Comparison of ENCODE assay signal across 16 cellular contexts in the genomic region with DNA sequence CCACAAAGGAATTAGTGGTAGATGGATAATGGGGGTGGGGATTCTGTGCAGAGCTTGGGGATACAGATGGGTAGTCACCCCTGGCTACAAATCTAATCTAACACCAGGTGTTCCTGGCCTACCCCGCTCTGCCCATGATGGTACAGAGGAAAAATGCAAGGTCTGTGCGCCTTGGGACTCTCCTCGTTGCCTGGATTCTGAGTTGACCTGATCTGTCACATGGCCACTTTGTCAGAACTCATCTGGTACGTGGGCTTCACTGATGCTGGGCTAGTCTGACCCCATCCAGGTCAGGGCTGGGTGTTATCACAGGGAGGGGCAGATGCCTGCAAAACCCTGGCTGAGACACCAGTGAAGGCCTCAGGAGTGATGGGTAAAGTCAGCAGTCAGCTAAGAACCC. TPM values are rescaled to one million over a fixed set of nuclear protein-coding genes. Genes with fewer than 3 reads are reported as not detected.
DNase-seq lines count a peak whose midpoint lies in the region; ATAC-seq and TF ChIP-seq lines count a peak whose summit lies in the region.
"Had no signal": no experiment of that assay in that cellular context is flagged by ENCODE, and none has a peak within 500 bp of the region (broad histone marks: within the 10 kb centered on the region; RNA-seq: fewer than 3 reads in every experiment).

No MANE protein-coding gene starts in this region.

- no peak for ATAC-seq in CD8-positive, alpha-beta T cell
- no peak for ATAC-seq in HG03520 (IDR thresholded peaks at IDR 0.05; ENCODE audit: unreplicated experiment)
- ATAC-seq: HCT116, SK-N-SH treated with all-trans-retinoic acid at 6 μM for 48 hours had no signal

- H3K36me3 ChIP-seq in CD8-positive, alpha-beta T cell (ENCODE audit: insufficient read depth, low read length) = peaks cover 10% of the 10 kb centered on the region

- no peak overlapping the region for H3K4me3 ChIP-seq in CD8-positive, alpha-beta T cell (ENCODE audit: low read depth, low read length)

- DNase-seq in activated CD4-positive, alpha-beta T cell treated with anti-CD3 and anti-CD28 coated beads, Interleukin-2, amount 10 ng/mL, durations not matched to agents 7 days and 5 days = no peak
- no peak for DNase-seq in activated CD4-positive, alpha-beta T cell treated with anti-CD3 and anti-CD28 coated beads, Interleukin-2, amount 50 U/mL, for 4 hours
- no peak for DNase-seq in CD8-positive, alpha-beta T cell
- DNase-seq in activated naive CD8-positive, alpha-beta T cell treated with anti-CD3 and anti-CD28 coated beads for 36 hours = no peak
- DNase-seq in neural crest cell (ENCODE audit: low read depth, low spot score) (no peak), NCI-H1417 (lab: John Stamatoyannopoulos, UW) (no peak), NCI-H2227 treated with DMSO at 0.1 percent for 48 hours (lab: John Stamatoyannopoulos, UW) (no peak)
- DNase-seq: amygdala; GDM1; mammary epithelial cell; NCI-H748 treated with DMSO at 0.1 percent for 48 hours; stimulated activated CD4-positive, alpha-beta T cell treated with anti-CD3 and anti-CD28 coated beads, Interleukin-4, amount 100 ng/mL, for 24 hours had no signal

- H3K9me3 Mint-ChIP-seq in activated CD4-positive, alpha-beta T cell treated with anti-CD3 and anti-CD28 coated beads, Interleukin-2, amount 10 ng/mL, durations not matched to agents 7 days and 5 days = no peaks in the 10 kb centered on the region
- H3K9me3 Mint-ChIP-seq in CD8-positive, alpha-beta T cell = no peaks in the 10 kb centered on the region
- no peaks in the 10 kb centered on the region for H3K9me3 Mint-ChIP-seq in activated naive CD8-positive, alpha-beta T cell treated with anti-CD3 and anti-CD28 coated beads for 36 hours
- H3K9me3 Mint-ChIP-seq in neural crest cell = no peaks in the 10 kb centered on the region

- TF ChIP-seq CTCF in CD8-positive, alpha-beta T cell (IDR thresholded peaks at IDR 0.05) = no peak
- no peak for TF ChIP-seq CTCF in neural crest cell (conservative IDR thresholded peaks at IDR 0.05)

- POLR2A ChIA-PET in activated CD4-positive, alpha-beta T cell treated with anti-CD3 and anti-CD28 coated beads, Interleukin-2, amount 10 ng/mL, durations not matched to agents 7 days and 5 days (lab: Charles Lee) = no interaction called here
- POLR2A ChIA-PET in CD8-positive, alpha-beta T cell (lab: Charles Lee) = interaction anchor here (0.5 to 2.2 kb wide), 4 partner anchors 18 to 217 kb away, joined by 3 to 15 read pairs (median 3); a partner anchor contains a TSS

- no peaks in the 10 kb centered on the region for H3K9me3 ChIP-seq in CD8-positive, alpha-beta T cell (ENCODE audit: low read length)

- CTCF ChIA-PET in activated CD4-positive, alpha-beta T cell treated with anti-CD3 and anti-CD28 coated beads, Interleukin-2, amount 10 ng/mL, durations not matched to agents 7 days and 5 days (lab: Charles Lee) = interaction anchor here (1.2 to 3.5 kb wide), 3 partner anchors 12 to 123 kb away, joined by 3 to 19 read pairs (median 4); a partner anchor contains a TSS
- CTCF ChIA-PET in CD8-positive, alpha-beta T cell (lab: Charles Lee) = interaction anchor here (0.6 to 1.7 kb wide), 5 partner anchors 17 to 103 kb away, joined by 3 to 5 read pairs (median 4); no protein-coding TSS in a partner anchor

- H3K4me3 Mint-ChIP-seq in activated CD4-positive, alpha-beta T cell treated with anti-CD3 and anti-CD28 coated beads, Interleukin-2, amount 10 ng/mL, durations not matched to agents 7 days and 5 days = peak overlapping the region; percentile 16
- no peak overlapping the region for H3K4me3 Mint-ChIP-seq in CD8-positive, alpha-beta T cell
- H3K4me3 Mint-ChIP-seq in activated naive CD8-positive, alpha-beta T cell treated with anti-CD3 and anti-CD28 coated beads for 36 hours = no peak overlapping the region
- H3K4me3 Mint-ChIP-seq in neural crest cell = peak overlapping the region; percentile 76

- no peaks in the 10 kb centered on the region for H3K27me3 Mint-ChIP-seq in activated CD4-positive, alpha-beta T cell treated with anti-CD3 and anti-CD28 coated beads, Interleukin-2, amount 10 ng/mL, durations not matched to agents 7 days and 5 days
- no peaks in the 10 kb centered on the region for H3K27me3 Mint-ChIP-seq in CD8-positive, alpha-beta T cell (ENCODE audit: low read depth)
- no peaks in the 10 kb centered on the region for H3K27me3 Mint-ChIP-seq in activated naive CD8-positive, alpha-beta T cell treated with anti-CD3 and anti-CD28 coated beads for 36 hours
- no peaks in the 10 kb centered on the region for H3K27me3 Mint-ChIP-seq in neural crest cell (ENCODE audit: low read depth)

- peaks cover 44% of the 10 kb centered on the region for H3K36me3 Mint-ChIP-seq in activated CD4-positive, alpha-beta T cell treated with anti-CD3 and anti-CD28 coated beads, Interleukin-2, amount 10 ng/mL, durations not matched to agents 7 days and 5 days (ENCODE audit: low read depth)
- peaks cover 27% of the 10 kb centered on the region for H3K36me3 Mint-ChIP-seq in CD8-positive, alpha-beta T cell
- peaks cover 35% of the 10 kb centered on the region for H3K36me3 Mint-ChIP-seq in activated naive CD8-positive, alpha-beta T cell treated with anti-CD3 and anti-CD28 coated beads for 36 hours
- peaks cover 15% of the 10 kb centered on the region for H3K36me3 Mint-ChIP-seq in neural crest cell (ENCODE audit: low read depth)

- H3K4me1 ChIP-seq in CD8-positive, alpha-beta T cell (ENCODE audit: insufficient read depth, low read length) = peaks cover 40% of the 10 kb centered on the region

- H3K27me3 ChIP-seq in CD8-positive, alpha-beta T cell (ENCODE audit: insufficient read depth, low read length) = no peaks in the 10 kb centered on the region

- no peak overlapping the region for H3K27ac ChIP-seq in CD8-positive, alpha-beta T cell (ENCODE audit: low read depth, low read length)
- H3K27ac ChIP-seq: epithelial cell of prostate had no signal

- H3K27ac Mint-ChIP-seq in activated CD4-positive, alpha-beta T cell treated with anti-CD3 and anti-CD28 coated beads, Interleukin-2, amount 10 ng/mL, durations not matched to agents 7 days and 5 days = peak overlapping the region; percentile 95
- H3K27ac Mint-ChIP-seq in CD8-positive, alpha-beta T cell = peak overlapping the region; percentile 70
- peak overlapping the region; percentile 93 for H3K27ac Mint-ChIP-seq in activated naive CD8-positive, alpha-beta T cell treated with anti-CD3 and anti-CD28 coated beads for 36 hours
- H3K27ac Mint-ChIP-seq in neural crest cell (ENCODE audit: unreplicated experiment) = no peak overlapping the region

- H3K4me1 Mint-ChIP-seq in activated CD4-positive, alpha-beta T cell treated with anti-CD3 and anti-CD28 coated beads, Interleukin-2, amount 10 ng/mL, durations not matched to agents 7 days and 5 days = peaks cover 55% of the 10 kb centered on the region
- H3K4me1 Mint-ChIP-seq in CD8-positive, alpha-beta T cell (ENCODE audit: low read depth) = peaks cover 56% of the 10 kb centered on the region
- H3K4me1 Mint-ChIP-seq in activated naive CD8-positive, alpha-beta T cell treated with anti-CD3 and anti-CD28 coated beads for 36 hours = peaks cover 46% of the 10 kb centered on the region
- H3K4me1 Mint-ChIP-seq in neural crest cell = peaks cover 30% of the 10 kb centered on the region

- intact Hi-C loops in CD8-positive, alpha-beta T cell (cut with DNase I, micrococcal nuclease) = loop anchor here in 1 of 2 experiments (1.0 kb wide), 1 partner anchor 18 kb away; no protein-coding TSS in a partner anchor

RNA-seq across cellular contexts. Expression of a gene that starts 5.2 kb away (rescaled TPM):
- 10 to 100 TPM; 17.5 to 18.2 TPM for total RNA-seq in activated CD4-positive, alpha-beta T cell treated with anti-CD3 and anti-CD28 coated beads, Interleukin-2, amount 10 ng/mL, durations not matched to agents 7 days and 5 days
- total RNA-seq in CD8-positive, alpha-beta T cell = 10 to 100 TPM; 15.0 to 15.6 TPM
- 10 to 100 TPM; 11.9 to 12.1 TPM for total RNA-seq in activated naive CD8-positive, alpha-beta T cell treated with anti-CD3 and anti-CD28 coated beads for 36 hours
- 20.7 and 22.3 TPM in 2 replicates for total RNA-seq in neural crest cell

RNA-seq across cellular contexts. Expression of a gene that starts 18.3 kb away (rescaled TPM):
- total RNA-seq in activated CD4-positive, alpha-beta T cell treated with anti-CD3 and anti-CD28 coated beads, Interleukin-2, amount 10 ng/mL, durations not matched to agents 7 days and 5 days = 10 to 100 TPM; 10.4 to 11.8 TPM
- total RNA-seq in CD8-positive, alpha-beta T cell = 1 to 10 TPM; 6.2 to 6.3 TPM
- total RNA-seq in activated naive CD8-positive, alpha-beta T cell treated with anti-CD3 and anti-CD28 coated beads for 36 hours = 10 to 100 TPM; 10.9 to 11.2 TPM
- total RNA-seq in neural crest cell = 10.5 and 11.3 TPM in 2 replicates

RNA-seq across cellular contexts. Expression of a gene that starts 18.6 kb away (rescaled TPM):
- 10 to 100 TPM; 13.3 to 13.8 TPM for total RNA-seq in activated CD4-positive, alpha-beta T cell treated with anti-CD3 and anti-CD28 coated beads, Interleukin-2, amount 10 ng/mL, durations not matched to agents 7 days and 5 days
- total RNA-seq in CD8-positive, alpha-beta T cell = 1 to 10 TPM; 6.1 to 7.1 TPM
- 1 to 10 TPM; 7.1 to 7.6 TPM for total RNA-seq in activated naive CD8-positive, alpha-beta T cell treated with anti-CD3 and anti-CD28 coated beads for 36 hours
- 13.4 and 14.3 TPM in 2 replicates for total RNA-seq in neural crest cell

RNA-seq across cellular contexts. Expression of a gene that starts 26.6 kb away (rescaled TPM):
- total RNA-seq in activated CD4-positive, alpha-beta T cell treated with anti-CD3 and anti-CD28 coated beads, Interleukin-2, amount 10 ng/mL, durations not matched to agents 7 days and 5 days = 1 to 10 TPM; 1.9 to 2.6 TPM
- 1 to 10 TPM; 2.6 to 2.8 TPM for total RNA-seq in CD8-positive, alpha-beta T cell
- 10 to 100 TPM; 11.4 to 11.8 TPM for total RNA-seq in activated naive CD8-positive, alpha-beta T cell treated with anti-CD3 and anti-CD28 coated beads for 36 hours
- total RNA-seq in neural crest cell = 64.0 and 68.5 TPM in 2 replicates

RNA-seq across cellular contexts. Expression of a gene that starts 32.5 kb away (rescaled TPM):
- 10 to 100 TPM; 17.0 to 18.3 TPM for total RNA-seq in activated CD4-positive, alpha-beta T cell treated with anti-CD3 and anti-CD28 coated beads, Interleukin-2, amount 10 ng/mL, durations not matched to agents 7 days and 5 days
- total RNA-seq in CD8-positive, alpha-beta T cell = 1 to 10 TPM; 5.0 to 6.9 TPM
- 1 to 10 TPM; 6.4 to 7.8 TPM for total RNA-seq in activated naive CD8-positive, alpha-beta T cell treated with anti-CD3 and anti-CD28 coated beads for 36 hours
- 37.6 and 38.3 TPM in 2 replicates for total RNA-seq in neural crest cell

Comparison
In these comparisons a context has a peak if more than half of its experiments do, and no peak if none do; other contexts are left out.
1. H3K4me3 Mint-ChIP-seq: peak in activated CD4-positive, alpha-beta T cell treated with anti-CD3 and anti-CD28 coated beads, Interleukin-2, amount 10 ng/mL, durations not matched to agents 7 days and 5 days (single experiment) and neural crest cell (single experiment); none in CD8-positive, alpha-beta T cell (single experiment) and activated naive CD8-positive, alpha-beta T cell treated with anti-CD3 and anti-CD28 coated beads for 36 hours (single experiment).